In the genomic region with DNA sequence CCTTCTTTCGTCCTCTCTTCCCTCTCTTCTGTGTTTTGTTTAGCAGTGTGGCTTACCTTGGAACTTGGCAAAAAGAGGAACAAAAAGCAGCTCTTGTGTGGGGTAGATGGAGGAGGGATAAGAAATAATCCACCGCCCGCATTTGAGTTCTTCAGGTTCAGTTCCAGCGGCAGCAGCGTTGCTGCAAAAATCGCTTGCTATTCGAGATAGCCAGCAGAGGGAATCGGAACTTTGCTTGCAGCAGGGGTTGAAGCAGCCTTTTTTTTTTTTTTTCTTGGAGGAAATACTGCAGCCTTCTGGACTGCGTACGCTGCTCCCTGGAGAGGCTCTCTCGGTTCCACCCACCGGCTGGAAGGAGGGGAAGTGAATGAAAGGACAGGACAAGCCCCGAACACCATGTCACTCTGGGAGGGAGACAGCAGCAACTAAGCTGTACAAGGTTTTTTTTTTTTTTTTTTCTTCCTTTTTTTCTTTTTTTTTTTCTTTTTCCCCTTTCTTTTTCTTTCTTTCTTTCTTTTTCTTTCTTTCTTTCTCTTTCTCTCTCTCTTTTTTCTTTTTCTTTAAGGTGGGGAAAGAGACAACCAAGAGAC, we compare ENCODE assay signal across 8 cellular contexts. TPM values are rescaled to one million over a fixed set of nuclear protein-coding genes. Genes with fewer than 3 reads are reported as not detected.
DNase-seq lines count a peak whose midpoint lies in the region; ATAC-seq, FAIRE-seq and TF ChIP-seq lines count a peak whose summit lies in the region.

A gene (plus strand): TSS at position 397 of the 590 bp plus-strand sequence.

- in situ Hi-C loops in astrocyte of the cerebellum (cut with HindIII; ENCODE audit: low sequenced_read_pairs) = no loop called here

- DNase-seq in activated gamma-delta T cell treated with Interleukin-2 at 50 U/mL for 16 hours (peak; percentile 6), activated gamma-delta T cell (lab: John Stamatoyannopoulos, UW) (no peak), NCI-H524 treated with DMSO at 0.1 percent for 48 hours (lab: John Stamatoyannopoulos, UW) (peak; percentile 80), astrocyte of the cerebellum (ENCODE audit: low read depth) (peak; percentile 89), right atrium auricular region (ENCODE audit: low spot score) (peak; percentile 94), pancreas (peak in 5 of 6 donors; percentile 31 to 69 (median 53))

- intact Hi-C loops in pancreas (cut with DNase I) = no loop called here

- H3K36me3 ChIP-seq in HEK293 (ENCODE audit: control insufficient read depth in 2 of 2, insufficient read depth in 1 of 2, low read length in 2 of 2) = no peaks in the 10 kb centered on the region
- H3K36me3 ChIP-seq in right atrium auricular region = no peaks in the 10 kb centered on the region
- H3K36me3 ChIP-seq in pancreas = no peaks in the 10 kb centered on the region

- no peaks in the 10 kb centered on the region for H3K9me3 ChIP-seq in HEK293 (ENCODE audit: control insufficient read depth, insufficient read depth, low read depth, low read length)
- no peaks in the 10 kb centered on the region for H3K9me3 ChIP-seq in right atrium auricular region
- H3K9me3 ChIP-seq in pancreas = no peaks in the 10 kb centered on the region

- H3K4me1 ChIP-seq in HEK293 (ENCODE audit: control insufficient read depth, insufficient read depth, low read length) (0 out of 2 replicates have a peak, but pooled peaks cover 4% of the 10 kb centered on the region), right atrium auricular region (peaks cover 0 to 35% of the 10 kb centered on the region in 2 donors), pancreas (no peaks in the 10 kb centered on the region)

- FAIRE-seq in pancreas (lab: Jason Lieb, UNC) = peak; percentile 59

- H3K27me3 ChIP-seq in right atrium auricular region (no peaks in the 10 kb centered on the region), pancreas (peaks cover 0 to 8% (median 0%) of the 10 kb centered on the region in 4 donors)

- TF ChIP-seq CTCF in HEK293 (tag by site-specific recombination; IDR thresholded peaks at IDR 0.05) = peak; percentile 54; the same call in 1 of the 2 replicates
- TF ChIP-seq CTCF in astrocyte of the cerebellum (IDR thresholded peaks at IDR 0.05; ENCODE audit: low read depth, low read length, missing control alignments) = peak; percentile 67
- TF ChIP-seq CTCF in right atrium auricular region (IDR thresholded peaks at IDR 0.05) = peak; percentile 30 to 63
- peak in 1 of 4 donors; percentile 16 for TF ChIP-seq CTCF in pancreas (IDR thresholded peaks at IDR 0.05)

- H3K27ac ChIP-seq in HEK293 (ENCODE audit: extremely low read depth, low read depth, low read length) (peak within 1 kb of the TSS; percentile 76), right atrium auricular region (peak within 1 kb of the TSS; percentile 89 to 92), pancreas (peak within 1 kb of the TSS in 3 of 4 donors; percentile 19 to 67 (median 52))

- POLR2A ChIA-PET in HEK293 (lab: Yijun Ruan, JAX) = interaction anchor here (0.6 to 1.3 kb wide), 5 partner anchors 8 to 480 kb away, joined by 3 to 6 read pairs (median 3); no protein-coding TSS in a partner anchor

- ATAC-seq in pancreas = peak; percentile 69 to 90 (median 86)
- no peak for ATAC-seq in GM21619 (IDR thresholded peaks at IDR 0.05; ENCODE audit: unreplicated experiment)

- H3K4me3 ChIP-seq in HEK293 (ENCODE audit: low read depth, low read length) = peak within 1 kb of the TSS; percentile 59
- H3K4me3 ChIP-seq in astrocyte of the cerebellum (ENCODE audit: low read depth, low read length) = peak within 1 kb of the TSS; percentile 71
- peak within 1 kb of the TSS; percentile 51 to 62 for H3K4me3 ChIP-seq in right atrium auricular region
- peak within 1 kb of the TSS; percentile 6 to 41 (median 24) for H3K4me3 ChIP-seq in pancreas

- CTCF ChIA-PET in HEK293 (lab: Yijun Ruan, JAX) = interaction anchor here (0.6 to 1.2 kb wide), 10 partner anchors 13 to 1760 kb away, joined by 3 to 10 read pairs (median 4); no protein-coding TSS in a partner anchor

- 0 to 2% methylated on average over 12 to 13 of the region's 13 CpGs for WGBS in pancreas, 2 donors

TF ChIP-seq in HEK293, 187 proteins besides CTCF, POLR2A, EP300 and RAD21 (continues in another document):
- TF ChIP-seq ZNF404 (tag by site-specific recombination; IDR thresholded peaks at IDR 0.05) = no peak
- no peak for TF ChIP-seq ZNF292 (tag by site-specific recombination; IDR thresholded peaks at IDR 0.05; ENCODE audit: borderline replicate concordance, low read depth)
- TF ChIP-seq, protein P1, sequence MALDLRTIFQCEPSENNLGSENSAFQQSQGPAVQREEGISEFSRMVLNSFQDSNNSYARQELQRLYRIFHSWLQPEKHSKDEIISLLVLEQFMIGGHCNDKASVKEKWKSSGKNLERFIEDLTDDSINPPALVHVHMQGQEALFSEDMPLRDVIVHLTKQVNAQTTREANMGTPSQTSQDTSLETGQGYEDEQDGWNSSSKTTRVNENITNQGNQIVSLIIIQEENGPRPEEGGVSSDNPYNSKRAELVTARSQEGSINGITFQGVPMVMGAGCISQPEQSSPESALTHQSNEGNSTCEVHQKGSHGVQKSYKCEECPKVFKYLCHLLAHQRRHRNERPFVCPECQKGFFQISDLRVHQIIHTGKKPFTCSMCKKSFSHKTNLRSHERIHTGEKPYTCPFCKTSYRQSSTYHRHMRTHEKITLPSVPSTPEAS (tag by site-specific recombination; IDR thresholded peaks at IDR 0.05) = no peak
- TF ChIP-seq TRIM28 (IDR thresholded peaks at IDR 0.05; ENCODE audit: borderline replicate concordance, low read length) = peak; percentile 66; the same call in 1 of the 2 replicates
- peak; percentile 15; the same call in 1 of the 2 replicates for TF ChIP-seq ZNF341 (tag by site-specific recombination; IDR thresholded peaks at IDR 0.05; ENCODE audit: low read depth)
- TF ChIP-seq, protein P2, sequence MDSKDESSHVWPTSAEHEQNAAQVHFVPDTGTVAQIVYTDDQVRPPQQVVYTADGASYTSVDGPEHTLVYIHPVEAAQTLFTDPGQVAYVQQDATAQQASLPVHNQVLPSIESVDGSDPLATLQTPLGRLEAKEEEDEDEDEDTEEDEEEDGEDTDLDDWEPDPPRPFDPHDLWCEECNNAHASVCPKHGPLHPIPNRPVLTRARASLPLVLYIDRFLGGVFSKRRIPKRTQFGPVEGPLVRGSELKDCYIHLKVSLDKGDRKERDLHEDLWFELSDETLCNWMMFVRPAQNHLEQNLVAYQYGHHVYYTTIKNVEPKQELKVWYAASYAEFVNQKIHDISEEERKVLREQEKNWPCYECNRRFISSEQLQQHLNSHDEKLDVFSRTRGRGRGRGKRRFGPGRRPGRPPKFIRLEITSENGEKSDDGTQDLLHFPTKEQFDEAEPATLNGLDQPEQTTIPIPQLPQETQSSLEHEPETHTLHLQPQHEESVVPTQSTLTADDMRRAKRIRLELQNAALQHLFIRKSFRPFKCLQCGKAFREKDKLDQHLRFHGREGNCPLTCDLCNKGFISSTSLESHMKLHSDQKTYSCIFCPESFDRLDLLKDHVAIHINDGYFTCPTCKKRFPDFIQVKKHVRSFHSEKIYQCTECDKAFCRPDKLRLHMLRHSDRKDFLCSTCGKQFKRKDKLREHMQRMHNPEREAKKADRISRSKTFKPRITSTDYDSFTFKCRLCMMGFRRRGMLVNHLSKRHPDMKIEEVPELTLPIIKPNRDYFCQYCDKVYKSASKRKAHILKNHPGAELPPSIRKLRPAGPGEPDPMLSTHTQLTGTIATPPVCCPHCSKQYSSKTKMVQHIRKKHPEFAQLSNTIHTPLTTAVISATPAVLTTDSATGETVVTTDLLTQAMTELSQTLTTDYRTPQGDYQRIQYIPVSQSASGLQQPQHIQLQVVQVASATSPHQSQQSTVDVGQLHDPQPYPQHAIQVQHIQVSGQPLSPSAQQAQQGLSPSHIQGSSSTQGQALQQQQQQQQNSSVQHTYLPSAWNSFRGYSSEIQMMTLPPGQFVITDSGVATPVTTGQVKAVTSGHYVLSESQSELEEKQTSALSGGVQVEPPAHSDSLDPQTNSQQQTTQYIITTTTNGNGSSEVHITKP (tag by site-specific recombination; IDR thresholded peaks at IDR 0.05) = peak; percentile 80
- TF ChIP-seq, protein P3, sequence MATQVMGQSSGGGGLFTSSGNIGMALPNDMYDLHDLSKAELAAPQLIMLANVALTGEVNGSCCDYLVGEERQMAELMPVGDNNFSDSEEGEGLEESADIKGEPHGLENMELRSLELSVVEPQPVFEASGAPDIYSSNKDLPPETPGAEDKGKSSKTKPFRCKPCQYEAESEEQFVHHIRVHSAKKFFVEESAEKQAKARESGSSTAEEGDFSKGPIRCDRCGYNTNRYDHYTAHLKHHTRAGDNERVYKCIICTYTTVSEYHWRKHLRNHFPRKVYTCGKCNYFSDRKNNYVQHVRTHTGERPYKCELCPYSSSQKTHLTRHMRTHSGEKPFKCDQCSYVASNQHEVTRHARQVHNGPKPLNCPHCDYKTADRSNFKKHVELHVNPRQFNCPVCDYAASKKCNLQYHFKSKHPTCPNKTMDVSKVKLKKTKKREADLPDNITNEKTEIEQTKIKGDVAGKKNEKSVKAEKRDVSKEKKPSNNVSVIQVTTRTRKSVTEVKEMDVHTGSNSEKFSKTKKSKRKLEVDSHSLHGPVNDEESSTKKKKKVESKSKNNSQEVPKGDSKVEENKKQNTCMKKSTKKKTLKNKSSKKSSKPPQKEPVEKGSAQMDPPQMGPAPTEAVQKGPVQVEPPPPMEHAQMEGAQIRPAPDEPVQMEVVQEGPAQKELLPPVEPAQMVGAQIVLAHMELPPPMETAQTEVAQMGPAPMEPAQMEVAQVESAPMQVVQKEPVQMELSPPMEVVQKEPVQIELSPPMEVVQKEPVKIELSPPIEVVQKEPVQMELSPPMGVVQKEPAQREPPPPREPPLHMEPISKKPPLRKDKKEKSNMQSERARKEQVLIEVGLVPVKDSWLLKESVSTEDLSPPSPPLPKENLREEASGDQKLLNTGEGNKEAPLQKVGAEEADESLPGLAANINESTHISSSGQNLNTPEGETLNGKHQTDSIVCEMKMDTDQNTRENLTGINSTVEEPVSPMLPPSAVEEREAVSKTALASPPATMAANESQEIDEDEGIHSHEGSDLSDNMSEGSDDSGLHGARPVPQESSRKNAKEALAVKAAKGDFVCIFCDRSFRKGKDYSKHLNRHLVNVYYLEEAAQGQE (tag by site-specific recombination; IDR thresholded peaks at IDR 0.05) = 0 out of 2 replicates have a peak, but pooled peaks have one; percentile 13
- no peak for TF ChIP-seq EGR2 (tag by site-specific recombination; IDR thresholded peaks at IDR 0.05; ENCODE audit: low read depth)
- no peak for TF ChIP-seq ZNF629 (tag by site-specific recombination; IDR thresholded peaks at IDR 0.05)
- no peak for TF ChIP-seq GFI1B (tag by site-specific recombination; IDR thresholded peaks at IDR 0.05)

RNA-seq across cellular contexts. Expression of the gene that starts here (rescaled TPM):
- total RNA-seq in right atrium auricular region (10 to 100 TPM; 27.3 to 51.4 TPM), pancreas (1 to 10 TPM; 4.0 to 10.0 (median 7.3) TPM)
- 1 to 10 TPM; 4.0 to 7.5 TPM for polyA plus RNA-seq in pancreas
